28 cellular contexts compared by ENCODE assay signal in genomic region chr15:80595391-80595790, GRCh38.
A peak's percentile ranks its signal among the peaks of the same experiment; 100 is the strongest.
DNase-seq lines count a peak whose midpoint lies in the region; ATAC-seq and TF ChIP-seq lines count a peak whose summit lies in the region.
"Had no signal": no experiment of that assay in that cellular context is flagged by ENCODE, and none has a peak within 500 bp of the region (broad histone marks: within the 10 kb centered on the region; RNA-seq: fewer than 3 reads in every experiment).

No MANE protein-coding gene starts in this region.

- H3K36me3 ChIP-seq in PC-3 (ENCODE audit: low read depth, low read length) (no peaks in the 10 kb centered on the region), ascending aorta (no peaks in the 10 kb centered on the region)
- H3K36me3 ChIP-seq: pancreas, suprapubic skin, upper lobe of left lung had no signal

- peak overlapping the region; percentile 57; the same call in 1 of the 2 replicates for H3K9ac ChIP-seq in PC-3 (ENCODE audit: low read length)

- CTCF ChIA-PET in PC-3 (lab: Charles Lee), result no interaction called here

- TF ChIP-seq CTCF in PC-3 (conservative IDR thresholded peaks at IDR 0.05; ENCODE audit: low read depth, low read length) (no peak), epithelial cell of esophagus (IDR thresholded peaks at IDR 0.05; ENCODE audit: insufficient read depth, low read depth, low read length, missing control alignments) (no peak), ascending aorta (IDR thresholded peaks at IDR 0.05) (no peak)

- peaks cover 4% of the 10 kb centered on the region for H3F3A ChIP-seq in PC-3 (ENCODE audit: low read length, unreplicated experiment)

- peak overlapping the region; percentile 38; the same call in 1 of the 2 replicates for H3K4me2 ChIP-seq in PC-3 (ENCODE audit: low read length)

- no peaks in the 10 kb centered on the region for H4K20me1 ChIP-seq in PC-3 (ENCODE audit: low read length)

- H3K27me3 ChIP-seq in PC-3 (ENCODE audit: low read length) (no peaks in the 10 kb centered on the region), ascending aorta (no peaks in the 10 kb centered on the region)
- H3K27me3 ChIP-seq: pancreas, suprapubic skin, upper lobe of left lung had no signal

- H2AFZ ChIP-seq in PC-3 (ENCODE audit: low read length), result no peak overlapping the region

- POLR2A ChIA-PET in PC-3 (lab: Charles Lee; ENCODE audit: unreplicated experiment), result no interaction called here

- H3K79me2 ChIP-seq in PC-3 (ENCODE audit: low read length), result no peaks in the 10 kb centered on the region

- BruUV-seq in PC-3 (replicated peaks; lab: Mats Ljungman, UMichigan), result no TSS peak

- ATAC-seq in PC-3, result no peak
- no peak for ATAC-seq in HG02642 (IDR thresholded peaks at IDR 0.05; ENCODE audit: poor library complexity, unreplicated experiment)
- ATAC-seq: GM12878, left lobe of liver, pancreas, Right ventricle myocardium inferior, T-helper 17 cell had no signal

- in situ Hi-C loops in KBM-7 (cut with MboI; ENCODE audit: low pct_unique_long_range_greater_than_20kb, low sequenced_read_pairs), result no loop called here

- DNase-seq in DMS 273 (lab: John Stamatoyannopoulos, UW; ENCODE audit: unreplicated experiment), result peak; percentile 3
- no peak for DNase-seq in DMS 273 treated with DMSO at 0.1 percent for 48 hours (lab: John Stamatoyannopoulos, UW)
- peak; percentile 39 for DNase-seq in PC-3
- DNase-seq in epithelial cell of esophagus (ENCODE audit: low read depth), result peak; percentile 35
- peak; percentile 68 for DNase-seq in mesenteric fat pad (ENCODE audit: low spot score)
- no peak for DNase-seq in ascending aorta (ENCODE audit: low spot score in 2 of 2)
- no peak for DNase-seq in KBM-7
- DNase-seq: activated gamma-delta T cell; activated naive CD8-positive, alpha-beta T cell treated with anti-CD3 and anti-CD28 coated beads, Interleukin-2, amount 10 ng/mL, durations not matched to agents 7 days and 5 days; activated T-cell treated with anti-CD3 and anti-CD28 coated beads, Interleukin-2, amount 50 U/mL, for 24 hours; C1 segment of cervical spinal cord; H7; hippocampal formation; NCI-H1048; NCI-H1694; NCI-H446; NCI-H82; pancreas; small intestine; stimulated activated naive CD4-positive, alpha-beta T cell; T-helper 17 cell; upper lobe of left lung had no signal

- peak overlapping the region; percentile 91 for H3K27ac ChIP-seq in PC-3 (ENCODE audit: low read length)
- H3K27ac ChIP-seq in ascending aorta, result no peak overlapping the region
- H3K27ac ChIP-seq: 22Rv1, pancreas, suprapubic skin, upper lobe of left lung had no signal

- H3K4me1 ChIP-seq in PC-3 (ENCODE audit: insufficient read depth, low read length), result peaks cover 41% of the 10 kb centered on the region
- no peaks in the 10 kb centered on the region for H3K4me1 ChIP-seq in ascending aorta
- H3K4me1 ChIP-seq: pancreas, suprapubic skin, upper lobe of left lung had no signal

- no peaks in the 10 kb centered on the region for H3K9me3 ChIP-seq in PC-3 (ENCODE audit: low read length)
- H3K9me3 ChIP-seq in ascending aorta, result peaks cover 0 to 5% of the 10 kb centered on the region in 2 donors
- H3K9me3 ChIP-seq: pancreas, suprapubic skin, upper lobe of left lung had no signal

- intact Hi-C loops in PC-3 (cut with micrococcal nuclease) (loop anchor here (10.0 kb wide), 1 partner anchor 379 kb away; no protein-coding TSS in a partner anchor), ascending aorta (cut with DNase I) (no loop called here)

- H3K4me3 ChIP-seq in PC-3 (ENCODE audit: low read length) (no peak overlapping the region), epithelial cell of esophagus (ENCODE audit: low read length) (no peak overlapping the region), ascending aorta (no peak overlapping the region)
- H3K4me3 ChIP-seq: GM12878, pancreas, suprapubic skin, upper lobe of left lung had no signal

- no peaks in the 10 kb centered on the region for H3K9me2 ChIP-seq in PC-3 (replicated peaks; ENCODE audit: low read length)

Comparison
In these comparisons a context has a peak if more than half of its experiments do, and no peak if none do; other contexts are left out.
1. DNase-seq: peak in DMS 273 (single experiment), PC-3 (single experiment), epithelial cell of esophagus (single experiment) and mesenteric fat pad (single experiment); none in DMS 273 treated with DMSO at 0.1 percent for 48 hours (single experiment), ascending aorta (0 of 2) and KBM-7 (single experiment).